ENCODE assay signal across 11 cellular contexts in genomic region chr14:91008759-91009409, GRCh38. TPM values are rescaled to one million over a fixed set of nuclear protein-coding genes. Genes with fewer than 3 reads are reported as not detected.
DNase-seq lines count a peak whose midpoint lies in the region; ATAC-seq, FAIRE-seq and TF ChIP-seq lines count a peak whose summit lies in the region.
"Had no signal": no experiment of that assay in that cellular context is flagged by ENCODE, and none has a peak within 500 bp of the region (broad histone marks: within the 10 kb centered on the region; RNA-seq: fewer than 3 reads in every experiment).

No MANE protein-coding gene starts in this region.

- 48% methylated on average over 2 of the region's 2 CpGs for WGBS in GM12878 (ENCODE audit: insufficient coverage, insufficient replicate concordance, low lambda C conversion rate, missing lambda C conversion rate)
- WGBS in small intestine, 3 donors: 64 to 76% (median 71%) methylated on average over 2 of the region's 2 CpGs
- 80% methylated on average over 2 of the region's 2 CpGs for WGBS in SK-N-SH (ENCODE audit: low lambda C conversion rate)

- no peaks in the 10 kb centered on the region for H3F3A ChIP-seq in SK-N-SH (replicated peaks; ENCODE audit: insufficient read depth)

- ATAC-seq in HG03159 (IDR thresholded peaks at IDR 0.05; ENCODE audit: unreplicated experiment) (peak; percentile 3), GM12878 (peak; percentile 50)

- H3K36me3 ChIP-seq in GM12878 (ENCODE audit: control insufficient read depth in 2 of 2, insufficient read depth in 2 of 2, low read length in 1 of 2): no peaks in the 10 kb centered on the region
- no peaks in the 10 kb centered on the region for H3K36me3 ChIP-seq in small intestine (ENCODE audit: control insufficient read depth in 2 of 2, insufficient read depth in 2 of 2, low read length in 2 of 2)
- H3K36me3 ChIP-seq in SK-N-SH (replicated peaks in 1 of 2; ENCODE audit: control insufficient read depth in 1 of 2, insufficient read depth in 2 of 2, low read length in 1 of 2): no peaks in the 10 kb centered on the region

- H3K4me3 ChIP-seq in GM12878: 0 out of 2 replicates have a peak overlapping the region, but pooled peaks have one; percentile 37
- H3K4me3 ChIP-seq in small intestine (ENCODE audit: low read depth in 1 of 2, low read length in 2 of 2): no peak overlapping the region
- no peak overlapping the region for H3K4me3 ChIP-seq in SK-N-SH (ENCODE audit: low read depth in 2 of 2, low read length in 1 of 2)

- FAIRE-seq in GM12878 (lab: Jason Lieb, UNC) (no peak), small intestine (lab: Jason Lieb, UNC) (no peak)

- RAD21 ChIA-PET in GM12878 (lab: Charles Lee; ENCODE audit: unreplicated experiment): interaction anchor here (0.6 to 2.2 kb wide), 8 partner anchors 14 to 105 kb away, joined by 3 to 16 read pairs (median 4); partner anchors contain the start of genes DGLUCY and RPS6KA5

- no peaks in the 10 kb centered on the region; the same call in 1 of the 2 replicates for H3K79me2 ChIP-seq in GM12878 (ENCODE audit: control insufficient read depth, insufficient read depth, low read length)
- no peaks in the 10 kb centered on the region for H3K79me2 ChIP-seq in SK-N-SH (ENCODE audit: insufficient read depth)

- no peaks in the 10 kb centered on the region for H3K9me3 ChIP-seq in GM12878 (replicated peaks; ENCODE audit: control insufficient read depth, insufficient read depth, low read length)
- H3K9me3 ChIP-seq in small intestine (ENCODE audit: control insufficient read depth, low read depth): no peaks in the 10 kb centered on the region
- no peaks in the 10 kb centered on the region for H3K9me3 ChIP-seq in SK-N-SH

- H3K27me3 ChIP-seq in GM12878 (replicated peaks in 1 of 2; ENCODE audit: control insufficient read depth in 2 of 2, insufficient read depth in 2 of 2, low read length in 1 of 2) (no peaks in the 10 kb centered on the region), small intestine (ENCODE audit: control insufficient read depth in 2 of 2, insufficient read depth in 2 of 2, low read length in 2 of 2) (no peaks in the 10 kb centered on the region), SK-N-SH (ENCODE audit: insufficient read depth) (no peaks in the 10 kb centered on the region)

- TF ChIP-seq CTCF in GM12878 (IDR thresholded peaks at IDR 0.05 in 2 of 3, conservative IDR thresholded peaks at IDR 0.05 in 1 of 3; ENCODE audit: control insufficient read depth in 2 of 3, extremely low read depth in 1 of 3, insufficient read depth in 1 of 3, low read depth in 3 of 3, low read length in 3 of 3): no peak
- no peak for TF ChIP-seq CTCF in SK-N-SH (IDR thresholded peaks at IDR 0.05)

- SMC1A ChIA-PET in GM12878 (lab: Charles Lee; ENCODE audit: uncharacterized antibody, unreplicated experiment): interaction anchor here (0.7 to 4.1 kb wide), 18 partner anchors 10 to 240 kb away, joined by 3 to 24 read pairs (median 4); no protein-coding TSS in a partner anchor

- no peak for TF ChIP-seq POLR2A in GM12878 (IDR thresholded peaks at IDR 0.05; ENCODE audit: low read depth, low read length)

- H4K20me1 ChIP-seq in GM12878 (ENCODE audit: control insufficient read depth, insufficient read depth) (no peaks in the 10 kb centered on the region), SK-N-SH (ENCODE audit: insufficient read depth) (no peaks in the 10 kb centered on the region)

- intact Hi-C loops in GM12878 (cut with micrococcal nuclease; ENCODE audit: unreplicated experiment): loop anchor here (5.0 kb wide), 2 partner anchors 53 to 108 kb away; partner anchors contain the start of gene RPS6KA5

- POLR2A ChIA-PET in GM12878 (lab: Charles Lee): interaction anchor here (0.9 to 3.1 kb wide), 8 partner anchors 9 to 107 kb away, joined by 3 to 16 read pairs (median 4); no protein-coding TSS in a partner anchor
- POLR2A ChIA-PET in SK-N-SH (lab: Yijun Ruan, JAX): no interaction called here

- BruUV-seq in GM12878 (replicated peaks; lab: Mats Ljungman, UMichigan): no TSS peak

- peak overlapping the region; percentile 78 for H3K27ac ChIP-seq in GM12878 (ENCODE audit: control insufficient read depth, insufficient read depth)
- peak overlapping the region in 1 of 2 donors; percentile 35 for H3K27ac ChIP-seq in small intestine (ENCODE audit: low read depth in 1 of 2, low read length in 1 of 2)
- H3K27ac ChIP-seq in SK-N-SH (ENCODE audit: low read depth in 2 of 2, low read length in 1 of 2): peak overlapping the region in 1 of 2 experiments; percentile 67; a peak in 2 of 4 replicates

- H3K4me1 ChIP-seq in GM12878 (ENCODE audit: control insufficient read depth, insufficient read depth, low read length) (peaks cover 30% of the 10 kb centered on the region), small intestine (ENCODE audit: control insufficient read depth in 2 of 2, insufficient read depth in 1 of 2, low read depth in 1 of 2, low read length in 1 of 2) (peaks cover 2 to 12% of the 10 kb centered on the region in 2 donors), SK-N-SH (ENCODE audit: control insufficient read depth in 1 of 2, insufficient read depth in 2 of 2, low read depth in 1 of 2, low read length in 1 of 2) (peaks cover 0 to 16% of the 10 kb centered on the region in 2 experiments; a peak in 2 of 4 replicates)

- in situ Hi-C loops in GM12878 (cut with MboI): no loop called here

- CTCF ChIA-PET in GM12878 (lab: Yijun Ruan, JAX) (interaction anchor here (0.6 to 3.1 kb wide), 7 partner anchors 21 to 165 kb away, joined by 3 to 14 read pairs (median 3); no protein-coding TSS in a partner anchor), SK-N-SH (lab: Yijun Ruan, JAX) (interaction anchor here (1.4 kb wide), 1 partner anchor 164 kb away, joined by 3 read pairs; no protein-coding TSS in a partner anchor)

- DNase-seq in SIG-M5 treated with dmso at 0.1 percent for 504 hours (lab: John Stamatoyannopoulos, UW; ENCODE audit: unreplicated experiment): peak; percentile 66
- no peak for DNase-seq in SIG-M5 (lab: John Stamatoyannopoulos, UW)
- DNase-seq in GM12878 (ENCODE audit: low read depth, low spot score): no peak
- DNase-seq in small intestine: peak; percentile 37
- DNase-seq in NCI-H1048 (lab: John Stamatoyannopoulos, UW): no peak
- no peak for DNase-seq in NCI-H226
- DNase-seq in SK-N-SH: no peak
- DNase-seq: endodermal cell, islet precursor cell, NCI-H1092 had no signal

- peak overlapping the region; percentile 49; the same call in 1 of the 2 replicates for H2AFZ ChIP-seq in GM12878 (ENCODE audit: control insufficient read depth, low read depth, low read length)
- H2AFZ ChIP-seq in SK-N-SH (ENCODE audit: low read depth): no peak overlapping the region

- TF ChIP-seq EP300 in GM12878 (IDR thresholded peaks at IDR 0.05; ENCODE audit: borderline replicate concordance in 1 of 2, control insufficient read depth in 1 of 2, low read depth in 2 of 2, low read length in 2 of 2) (no peak), SK-N-SH (IDR thresholded peaks at IDR 0.05; ENCODE audit: borderline replicate concordance in 1 of 2, low read depth in 1 of 2, low read length in 1 of 2) (no peak)

- no peak for TF ChIP-seq RAD21 in GM12878 (IDR thresholded peaks at IDR 0.05; ENCODE audit: insufficient read depth, low read depth, low read length)
- no peak for TF ChIP-seq RAD21 in SK-N-SH (IDR thresholded peaks at IDR 0.05; ENCODE audit: low read length)

- no peaks in the 10 kb centered on the region for H3K9me2 ChIP-seq in SK-N-SH

- peak overlapping the region; percentile 75 for H3K4me2 ChIP-seq in GM12878 (ENCODE audit: control insufficient read depth, insufficient read depth)
- H3K4me2 ChIP-seq in SK-N-SH: no peak overlapping the region

- H3K9ac ChIP-seq in GM12878 (ENCODE audit: control insufficient read depth, insufficient read depth, low read length): peak overlapping the region; percentile 43; the same call in 1 of the 2 replicates
- no peak overlapping the region for H3K9ac ChIP-seq in SK-N-SH

TF ChIP-seq in GM12878, 131 proteins besides CTCF, POLR2A, EP300 and RAD21:
- 0 out of 2 replicates have a peak, but pooled peaks have one; percentile 13 for TF ChIP-seq NR2F1 (conservative IDR thresholded peaks at IDR 0.05)
- TF ChIP-seq ZBED1 (IDR thresholded peaks at IDR 0.05; ENCODE audit: borderline replicate concordance): no peak
- peak; percentile 60 for TF ChIP-seq JUNB (IDR thresholded peaks at IDR 0.05)
- TF ChIP-seq MTA2 (IDR thresholded peaks at IDR 0.05; ENCODE audit: low read depth): peak; percentile 20; the same call in 1 of the 2 replicates

TF ChIP-seq in SK-N-SH, 30 proteins besides CTCF, POLR2A, EP300 and RAD21:
- TF ChIP-seq FOXM1 (IDR thresholded peaks at IDR 0.05; ENCODE audit: low read depth) (no peak), GABPA (IDR thresholded peaks at IDR 0.05; ENCODE audit: low read depth) (no peak)

RNA-seq across cellular contexts. Expression of gene RPS6KA5, which starts 51.6 kb away (rescaled TPM):
- 18.7 and 19.0 TPM in 2 replicates for total RNA-seq in GM12878 (2013; cell fraction: nucleolus; rRNA removed)
- total RNA-seq in GM12878 (2014; rRNA removed) (2.4 and 2.8 TPM in 2 replicates), GM12878 (2014; rRNA removed; fragmentation: Illumina TruSeq; extraction: Trizol) (2.7 and 2.8 TPM in 2 replicates), GM12878 (2021) (4.6 and 4.8 TPM in 2 replicates)
- polyA plus RNA-seq in GM12878 (2011; ENCODE audit: low read depth): 0.50 TPM
- polyA plus RNA-seq in GM12878 (2011; rRNA removed) (7.0 and 9.6 TPM in 2 replicates), GM12878 (2014; fragmentation: Illumina TruSeq; extraction: Trizol) (4.1 and 4.5 TPM in 2 replicates), GM12878 (2014; fragmentation: Nextera tagmentation; extraction: Ambion mirVana) (1 to 10 TPM; 1.4 to 1.5 TPM), GM12878 (2014; rRNA removed) (2.4 and 3.3 TPM in 2 replicates), GM12878 (2016; fragmentation: Nextera tagmentation; extraction: Ambion mirVana) (1 to 10 TPM; 5.5 to 6.3 TPM), small intestine (1 to 10 TPM; 1.9 to 5.1 (median 2.4) TPM), SK-N-SH (2012; rRNA removed) (0.67 and 0.78 TPM in 2 replicates)
- 2.6 and 2.9 TPM in 2 replicates for polyA plus RNA-seq in GM12878 (2011; cell fraction: cytosol; rRNA removed)
- polyA plus RNA-seq in GM12878 (2011; cell fraction: nucleus; rRNA removed): 8.2 and 8.8 TPM in 2 replicates
- 1.0 and 1.3 TPM in 2 replicates for polyA plus RNA-seq in GM12878 (2012)
- 6.4 and 8.0 TPM in 2 replicates for polyA minus RNA-seq in GM12878 (2011; rRNA and poly(A)+ RNA removed)
- polyA minus RNA-seq in GM12878 (2011; cell fraction: cytosol; rRNA and poly(A)+ RNA removed): 2.8 and 3.3 TPM in 2 replicates
- 7.6 and 11.9 TPM in 2 replicates for polyA minus RNA-seq in GM12878 (2011; cell fraction: nucleus; rRNA and poly(A)+ RNA removed)
- polyA plus RNA-seq in SK-N-SH (2012; cell fraction: cytosol; rRNA removed): 0.98 TPM in 2 replicates
- 0.65 and 0.75 TPM in 2 replicates for polyA plus RNA-seq in SK-N-SH (2012; cell fraction: nucleus; rRNA removed)

Comparison
In these comparisons a context has a peak if more than half of its experiments do, and no peak if none do; other contexts are left out.
1. DNase-seq: peak in SIG-M5 treated with dmso at 0.1 percent for 504 hours (single experiment) and small intestine (single experiment); none in SIG-M5 (single experiment), GM12878 (single experiment), NCI-H1048 (single experiment), NCI-H226 (single experiment) and SK-N-SH (single experiment).